In the genomic region with DNA sequence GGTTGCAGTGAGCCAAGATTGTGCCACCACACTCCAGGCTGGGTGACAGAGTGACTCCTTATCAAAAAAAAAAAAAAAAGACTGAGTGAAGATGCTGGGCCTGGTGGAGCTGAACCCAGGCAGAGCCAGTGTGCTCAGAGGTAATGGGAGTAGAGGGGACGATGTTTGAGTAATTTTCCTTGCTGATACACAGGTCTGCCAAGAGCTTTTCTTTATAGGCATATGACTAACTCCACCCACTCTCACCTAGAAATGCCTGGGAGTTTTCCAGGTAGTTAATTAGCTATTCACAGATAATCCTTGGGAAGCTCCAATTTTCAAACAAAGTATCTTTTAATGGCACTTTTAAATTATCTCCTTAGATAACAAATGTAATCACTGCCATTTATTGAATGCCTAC, we compare ENCODE assay signal across 24 cellular contexts.
"Had no signal": no experiment of that assay in that cellular context is flagged by ENCODE, and none has a peak within 500 bp of the region (broad histone marks: within the 10 kb centered on the region; RNA-seq: fewer than 3 reads in every experiment).

No MANE protein-coding gene starts in this region.

- H3K36me3 Mint-ChIP-seq: immature natural killer cell; natural killer cell treated with Interleukin-12 subunit alpha and Interleukin-12 subunit beta and Interleukin-15 and Interleukin-18, amount 100 ng/mL, for 72 hours; neural progenitor cell; stimulated activated memory B cell treated with anti-CD40 and anti-IgM and Interleukin-4, amounts not matched to agents 10 μg/mL and 1 μg/mL and 100 μg/mL, for 72 hours had no signal

- H3K4me3 Mint-ChIP-seq: immature natural killer cell; natural killer cell treated with Interleukin-12 subunit alpha and Interleukin-12 subunit beta and Interleukin-15 and Interleukin-18, amount 100 ng/mL, for 72 hours; neural progenitor cell; stimulated activated memory B cell treated with anti-CD40 and anti-IgM and Interleukin-4, amounts not matched to agents 10 μg/mL and 1 μg/mL and 100 μg/mL, for 72 hours; stimulated activated naive CD8-positive, alpha-beta T cell treated with anti-CD3 and anti-CD28 coated beads, Interleukin-15, Interleukin-2, amounts not matched to agents 100 ng/mL and 50 ng/mL, for 24 hours had no signal

- H3K9me3 Mint-ChIP-seq: natural killer cell treated with Interleukin-12 subunit alpha and Interleukin-12 subunit beta and Interleukin-15 and Interleukin-18, amount 100 ng/mL, for 72 hours; neural progenitor cell; stimulated activated memory B cell treated with anti-CD40 and anti-IgM and Interleukin-4, amounts not matched to agents 10 μg/mL and 1 μg/mL and 100 μg/mL, for 72 hours; stimulated activated naive CD8-positive, alpha-beta T cell treated with anti-CD3 and anti-CD28 coated beads, Interleukin-15, Interleukin-2, amounts not matched to agents 100 ng/mL and 50 ng/mL, for 24 hours had no signal

- H3K27ac Mint-ChIP-seq: immature natural killer cell; natural killer cell treated with Interleukin-12 subunit alpha and Interleukin-12 subunit beta and Interleukin-15 and Interleukin-18, amount 100 ng/mL, for 72 hours; neural progenitor cell; stimulated activated memory B cell treated with anti-CD40 and anti-IgM and Interleukin-4, amounts not matched to agents 10 μg/mL and 1 μg/mL and 100 μg/mL, for 72 hours; stimulated activated naive CD8-positive, alpha-beta T cell treated with anti-CD3 and anti-CD28 coated beads, Interleukin-15, Interleukin-2, amounts not matched to agents 100 ng/mL and 50 ng/mL, for 24 hours had no signal

- H3K27ac ChIP-seq: colonic mucosa, gastroesophageal sphincter, left ventricle myocardium inferior, lower lobe of right lung, neural progenitor cell, pancreas, prostate gland, spleen, tibial artery, upper lobe of right lung, vagina had no signal

- ATAC-seq: gastroesophageal sphincter; lower lobe of right lung; natural killer cell treated with Interleukin-12 subunit alpha and Interleukin-12 subunit beta and Interleukin-15 and Interleukin-18, amount 100 ng/mL, for 72 hours; pancreas; sciatic nerve; stimulated activated memory B cell treated with anti-CD40 and anti-IgM and Interleukin-4, amounts not matched to agents 10 μg/mL and 1 μg/mL and 100 μg/mL, for 72 hours; upper lobe of right lung had no signal

- H3K4me1 Mint-ChIP-seq: immature natural killer cell; neural progenitor cell; stimulated activated memory B cell treated with anti-CD40 and anti-IgM and Interleukin-4, amounts not matched to agents 10 μg/mL and 1 μg/mL and 100 μg/mL, for 72 hours had no signal

- DNase-seq: colonic mucosa; dermis blood vessel endothelial cell; erythroblast; glutamatergic neuron; immature natural killer cell; left ventricle myocardium inferior; lower lobe of right lung; mesenchymal stem cell; midbrain; pancreas; spleen; stimulated activated CD4-positive, alpha-beta T cell treated with anti-CD3 and anti-CD28 coated beads, Interleukin-15, amount 100 ng/mL, for 24 hours; stimulated activated CD4-positive, alpha-beta T cell treated with anti-CD3 and anti-CD28 coated beads, Interleukin-1b, Interleukin-23, amount 100 ng/mL, for 48 hours; stimulated activated CD4-positive, alpha-beta T cell treated with anti-CD3 and anti-CD28 coated beads, Interleukin-4, amount 100 ng/mL, for 24 hours; tibial artery; upper lobe of right lung had no signal
